In the genomic region with DNA sequence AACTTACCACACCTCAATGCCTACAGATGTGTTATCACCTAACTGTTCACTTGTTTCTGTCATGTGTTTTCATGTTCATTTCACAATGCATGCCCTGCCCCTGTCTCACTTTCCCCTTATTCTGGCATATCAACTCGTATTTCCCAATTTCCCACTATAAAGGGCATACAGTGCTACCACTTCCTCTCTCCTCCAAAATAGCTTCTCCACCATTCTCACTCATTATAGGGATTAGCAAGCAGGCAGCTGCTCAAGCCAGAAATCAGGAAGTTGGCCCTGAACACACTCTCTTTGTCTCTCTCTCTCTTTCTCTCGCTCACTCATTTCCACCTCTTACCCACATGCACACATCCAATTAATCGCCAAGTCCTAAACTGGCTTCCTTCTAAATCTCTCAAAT, we compare ENCODE assay signal across 14 cellular contexts.
DNase-seq lines count a peak whose midpoint lies in the region; ATAC-seq lines count a peak whose summit lies in the region.
"Had no signal": no experiment of that assay in that cellular context is flagged by ENCODE, and none has a peak within 500 bp of the region (broad histone marks: within the 10 kb centered on the region; RNA-seq: fewer than 3 reads in every experiment).

No MANE protein-coding gene starts in this region.

- in situ Hi-C loops in SK-MEL-5 (cut with HindIII; ENCODE audit: low pct_unique_long_range_greater_than_20kb, low sequenced_read_pairs) (no loop called here), ACHN (cut with HindIII; ENCODE audit: low pct_ligation_motif_present, low pct_unique_long_range_greater_than_20kb, low sequenced_read_pairs) (no loop called here)

- no peaks in the 10 kb centered on the region for H3K9me3 Mint-ChIP-seq in activated naive CD8-positive, alpha-beta T cell (ENCODE audit: low read depth)
- no peaks in the 10 kb centered on the region for H3K9me3 Mint-ChIP-seq in activated naive CD8-positive, alpha-beta T cell treated with anti-CD3 and anti-CD28 coated beads, Interleukin-2, amount 50 U/mL, for 24 hours
- no peaks in the 10 kb centered on the region for H3K9me3 Mint-ChIP-seq in immature natural killer cell
- H3K9me3 Mint-ChIP-seq: naive thymus-derived CD8-positive, alpha-beta T cell had no signal

- no peak overlapping the region for H3K4me3 Mint-ChIP-seq in activated naive CD8-positive, alpha-beta T cell
- no peak overlapping the region for H3K4me3 Mint-ChIP-seq in activated naive CD8-positive, alpha-beta T cell treated with anti-CD3 and anti-CD28 coated beads, Interleukin-2, amount 50 U/mL, for 24 hours
- no peak overlapping the region for H3K4me3 Mint-ChIP-seq in immature natural killer cell
- H3K4me3 Mint-ChIP-seq: naive thymus-derived CD8-positive, alpha-beta T cell had no signal

- no peak for DNase-seq in activated naive CD8-positive, alpha-beta T cell treated with anti-CD3 and anti-CD28 coated beads, Interleukin-2, amount 50 U/mL, for 24 hours
- DNase-seq in SK-MEL-5 (ENCODE audit: low read depth, low spot score) (peak; percentile 7), foreskin melanocyte (peak; percentile 46), superior temporal gyrus (ENCODE audit: extremely low spot score) (peak; percentile 37), amniotic stem cell (lab: John Stamatoyannopoulos, UW) (no peak), ACHN (no peak), immature natural killer cell (no peak)
- DNase-seq: activated CD4-positive, alpha-beta T cell treated with anti-CD3 and anti-CD28 coated beads for 4 hours; activated naive CD4-positive, alpha-beta T cell; naive thymus-derived CD8-positive, alpha-beta T cell; NCI-H1417 treated with DMSO at 0.1 percent for 48 hours; PC-9; stimulated activated CD4-positive, alpha-beta T cell treated with anti-CD3 and anti-CD28 coated beads, Interleukin-1b, Interleukin-23, amount 100 ng/mL, for 48 hours had no signal

- H3K36me3 Mint-ChIP-seq in activated naive CD8-positive, alpha-beta T cell = peaks cover 5% of the 10 kb centered on the region
- no peaks in the 10 kb centered on the region for H3K36me3 Mint-ChIP-seq in activated naive CD8-positive, alpha-beta T cell treated with anti-CD3 and anti-CD28 coated beads, Interleukin-2, amount 50 U/mL, for 24 hours (ENCODE audit: low read depth)
- H3K36me3 Mint-ChIP-seq in immature natural killer cell = no peaks in the 10 kb centered on the region

- H3K27ac Mint-ChIP-seq in activated naive CD8-positive, alpha-beta T cell = peak overlapping the region; percentile 30
- no peak overlapping the region for H3K27ac Mint-ChIP-seq in activated naive CD8-positive, alpha-beta T cell treated with anti-CD3 and anti-CD28 coated beads, Interleukin-2, amount 50 U/mL, for 24 hours
- peak overlapping the region in 2 of 6 donors; percentile 0 to 23 for H3K27ac Mint-ChIP-seq in immature natural killer cell

- no peaks in the 10 kb centered on the region for H3K27me3 Mint-ChIP-seq in activated naive CD8-positive, alpha-beta T cell
- no peaks in the 10 kb centered on the region for H3K27me3 Mint-ChIP-seq in activated naive CD8-positive, alpha-beta T cell treated with anti-CD3 and anti-CD28 coated beads, Interleukin-2, amount 50 U/mL, for 24 hours
- H3K27me3 Mint-ChIP-seq in immature natural killer cell (ENCODE audit: low read depth in 3 of 3) = no peaks in the 10 kb centered on the region
- H3K27me3 Mint-ChIP-seq: naive thymus-derived CD8-positive, alpha-beta T cell had no signal

- no peak for ATAC-seq in activated naive CD8-positive, alpha-beta T cell treated with anti-CD3 and anti-CD28 coated beads, Interleukin-2, amount 50 U/mL, for 24 hours

- peaks cover 14% of the 10 kb centered on the region for H3K4me1 Mint-ChIP-seq in activated naive CD8-positive, alpha-beta T cell (ENCODE audit: low read depth)
- peaks cover 11% of the 10 kb centered on the region for H3K4me1 Mint-ChIP-seq in activated naive CD8-positive, alpha-beta T cell treated with anti-CD3 and anti-CD28 coated beads, Interleukin-2, amount 50 U/mL, for 24 hours
- peaks cover 19 to 22% of the 10 kb centered on the region in 2 donors for H3K4me1 Mint-ChIP-seq in immature natural killer cell

Comparison
In these comparisons a context has a peak if more than half of its experiments do, and no peak if none do; other contexts are left out.
1. DNase-seq: peak in SK-MEL-5 (single experiment), foreskin melanocyte (single experiment) and superior temporal gyrus (single experiment); none in activated naive CD8-positive, alpha-beta T cell treated with anti-CD3 and anti-CD28 coated beads, Interleukin-2, amount 50 U/mL, for 24 hours (single experiment), amniotic stem cell (single experiment), ACHN (single experiment) and immature natural killer cell (0 of 3).